In genomic region chr22:31340360-31340759, GRCh38 we compare ENCODE assay signal across 1 cellular context.
TF ChIP-seq lines count a peak whose summit lies in the region.

No MANE protein-coding gene starts in this region.

TF ChIP-seq in WTC11, 78 proteins besides CTCF, POLR2A, EP300 and RAD21 (continued from another document):
- no peak for TF ChIP-seq MAX (CRISPR knock-in tag; IDR thresholded peaks at IDR 0.05)
- no peak for TF ChIP-seq ATF3 (CRISPR knock-in tag; conservative IDR thresholded peaks at IDR 0.05)
- TF ChIP-seq SOX15 (CRISPR knock-in tag; IDR thresholded peaks at IDR 0.05) = no peak
- TF ChIP-seq ZNF425 (CRISPR knock-in tag; conservative IDR thresholded peaks at IDR 0.05) = no peak
- TF ChIP-seq MYBL2 (CRISPR knock-in tag; IDR thresholded peaks at IDR 0.05) = no peak
